8 cellular contexts compared by ENCODE assay signal in genomic region chr7:45026984-45027773, GRCh38. TPM values are rescaled to one million over a fixed set of nuclear protein-coding genes. Genes with fewer than 3 reads are reported as not detected.
A peak's percentile ranks its signal among the peaks of the same experiment; 100 is the strongest.
DNase-seq lines count a peak whose midpoint lies in the region; ATAC-seq, FAIRE-seq and TF ChIP-seq lines count a peak whose summit lies in the region.

No MANE protein-coding gene starts in this region.

- ATAC-seq in right lobe of liver: peak; percentile 24 to 71 (median 42)

- no peaks in the 10 kb centered on the region for H3K4me1 ChIP-seq in right lobe of liver

- H3K9me3 ChIP-seq in right lobe of liver: no peaks in the 10 kb centered on the region

- no peaks in the 10 kb centered on the region for H3K9me3 Mint-ChIP-seq in activated naive CD4-positive, alpha-beta T cell treated with anti-CD3 and anti-CD28 coated beads, Interleukin-2, amount 10 ng/mL, durations not matched to agents 7 days and 5 days

- peak overlapping the region; percentile 95 for H3K27ac Mint-ChIP-seq in activated naive CD4-positive, alpha-beta T cell treated with anti-CD3 and anti-CD28 coated beads, Interleukin-2, amount 10 ng/mL, durations not matched to agents 7 days and 5 days

- peaks cover 67% of the 10 kb centered on the region for H3K36me3 Mint-ChIP-seq in activated naive CD4-positive, alpha-beta T cell treated with anti-CD3 and anti-CD28 coated beads, Interleukin-2, amount 10 ng/mL, durations not matched to agents 7 days and 5 days

- peak; percentile 17 for TF ChIP-seq POLR2A in right lobe of liver (IDR thresholded peaks at IDR 0.05)

- peak; percentile 60 for DNase-seq in activated CD8-positive, alpha-beta memory T cell treated with anti-CD3 and anti-CD28 coated beads, Interleukin-2, amount 50 U/mL, for 48 hours
- DNase-seq in activated CD8-positive, alpha-beta memory T cell treated with anti-CD3 and anti-CD28 coated beads, Interleukin-2, amount 50 U/mL, for 4 hours: no peak
- peak; percentile 61 for DNase-seq in LHCN-M2 (ENCODE audit: low read depth)
- DNase-seq in activated naive CD4-positive, alpha-beta T cell treated with anti-CD3 and anti-CD28 coated beads, Interleukin-2, amount 10 ng/mL, durations not matched to agents 7 days and 5 days: peak; percentile 54
- DNase-seq in right lobe of liver: peak in 2 of 3 donors; percentile 42 to 54
- DNase-seq in urothelium cell line (ENCODE audit: low spot score): no peak
- no peak for DNase-seq in NCI-H2107 treated with DMSO at 0.1 percent for 48 hours (lab: John Stamatoyannopoulos, UW; ENCODE audit: unreplicated experiment)
- no peak for DNase-seq in stimulated activated CD4-positive, alpha-beta T cell treated with anti-CD3 and anti-CD28 coated beads, Interleukin-15, amount 100 ng/mL, for 24 hours

- H3K4me1 Mint-ChIP-seq in activated naive CD4-positive, alpha-beta T cell treated with anti-CD3 and anti-CD28 coated beads, Interleukin-2, amount 10 ng/mL, durations not matched to agents 7 days and 5 days: peaks cover 63% of the 10 kb centered on the region

- peak overlapping the region in 2 of 3 donors; percentile 13 to 35 for H3K27ac ChIP-seq in right lobe of liver

- H3K27me3 ChIP-seq in right lobe of liver: no peaks in the 10 kb centered on the region

- intact Hi-C loops in right lobe of liver (cut with DNase I): no loop called here

- peaks cover 0 to 6% (median 0%) of the 10 kb centered on the region in 4 donors for H3K36me3 ChIP-seq in right lobe of liver

- FAIRE-seq in urothelium cell line (lab: Jason Lieb, UNC): no peak

- peak overlapping the region; percentile 82 for H3K4me3 Mint-ChIP-seq in activated naive CD4-positive, alpha-beta T cell treated with anti-CD3 and anti-CD28 coated beads, Interleukin-2, amount 10 ng/mL, durations not matched to agents 7 days and 5 days

- no peak for TF ChIP-seq CTCF in right lobe of liver (IDR thresholded peaks at IDR 0.05)

- 60% methylated on average over 9 of the region's 10 CpGs for WGBS in right lobe of liver (ENCODE audit: insufficient coverage, low coverage, low lambda C conversion rate, missing lambda C conversion rate)

- H3K27me3 Mint-ChIP-seq in activated naive CD4-positive, alpha-beta T cell treated with anti-CD3 and anti-CD28 coated beads, Interleukin-2, amount 10 ng/mL, durations not matched to agents 7 days and 5 days: no peaks in the 10 kb centered on the region

- H3K4me3 ChIP-seq in right lobe of liver: peak overlapping the region in 2 of 3 donors; percentile 12 to 33

- CTCF ChIA-PET in activated naive CD4-positive, alpha-beta T cell treated with anti-CD3 and anti-CD28 coated beads, Interleukin-2, amount 10 ng/mL, durations not matched to agents 7 days and 5 days (lab: Charles Lee): interaction anchor here (0.7 to 4.2 kb wide), 8 partner anchors 10 to 109 kb away, joined by 3 to 35 read pairs (median 4); partner anchors contain the start of genes CCM2 and MYO1G

RNA-seq across cellular contexts. Expression of gene CCM2, which starts 27.2 kb away (rescaled TPM):
- total RNA-seq in LHCN-M2 (2014; rRNA removed) (117 and 126 TPM in 2 replicates), right lobe of liver (10 to 100 TPM; 29.4 to 70.7 (median 37.9) TPM)
- 103 TPM for polyA plus RNA-seq in LHCN-M2 (2012)

RNA-seq across cellular contexts. Expression of gene MYO1G, which starts 48.4 kb away (rescaled TPM):
- total RNA-seq in LHCN-M2 (2014; rRNA removed) (not detected in 2 replicates), right lobe of liver (1 to 10 TPM in 5 of 6 experiments, under 1 TPM in 1; 0.92 to 4.5 (median 2.0) TPM)
- polyA plus RNA-seq in LHCN-M2 (2012): 0.02 TPM

Comparison
In these comparisons a context has a peak if more than half of its experiments do, and no peak if none do; other contexts are left out.
1. DNase-seq: peak in activated CD8-positive, alpha-beta memory T cell treated with anti-CD3 and anti-CD28 coated beads, Interleukin-2, amount 50 U/mL, for 48 hours (single experiment), LHCN-M2 (single experiment), activated naive CD4-positive, alpha-beta T cell treated with anti-CD3 and anti-CD28 coated beads, Interleukin-2, amount 10 ng/mL, durations not matched to agents 7 days and 5 days (single experiment) and right lobe of liver (2 of 3); none in activated CD8-positive, alpha-beta memory T cell treated with anti-CD3 and anti-CD28 coated beads, Interleukin-2, amount 50 U/mL, for 4 hours (single experiment), urothelium cell line (single experiment), NCI-H2107 treated with DMSO at 0.1 percent for 48 hours (single experiment) and stimulated activated CD4-positive, alpha-beta T cell treated with anti-CD3 and anti-CD28 coated beads, Interleukin-15, amount 100 ng/mL, for 24 hours (single experiment).